In genomic region chr18:35290070-35290735, GRCh38 we compare ENCODE assay signal across 8 cellular contexts. TPM values are rescaled to one million over a fixed set of nuclear protein-coding genes. Genes with fewer than 3 reads are reported as not detected.
DNase-seq lines count a peak whose midpoint lies in the region; ATAC-seq, FAIRE-seq and TF ChIP-seq lines count a peak whose summit lies in the region.

Gene ZSCAN30, minus strand, starts transcription at chr18:35290229. Its CDS starts 25,877 bp downstream, at chr18:35264352.

- H3K27me3 ChIP-seq in endodermal cell (ENCODE audit: control insufficient read depth, insufficient read depth, low read length, poor library complexity, severe bottlenecking), result no peaks in the 10 kb centered on the region

- H3K27me3 Mint-ChIP-seq in activated CD8-positive, alpha-beta memory T cell treated with anti-CD3 and anti-CD28 coated beads, Interleukin-2, amount 10 ng/mL, durations not matched to agents 7 days and 5 days, result no peaks in the 10 kb centered on the region
- H3K27me3 Mint-ChIP-seq in endodermal cell (ENCODE audit: insufficient read depth), result no peaks in the 10 kb centered on the region

- H3K4me1 ChIP-seq in endodermal cell (ENCODE audit: control insufficient read depth, insufficient read depth, low read length), result no peaks in the 10 kb centered on the region

- H3K9me3 ChIP-seq in endodermal cell (ENCODE audit: control insufficient read depth, low read length), result peaks cover 36% of the 10 kb centered on the region

- peak within 1 kb of the TSS; percentile 72 for H3K27ac ChIP-seq in endodermal cell (ENCODE audit: low read depth, low read length)

- ATAC-seq in GM21367 (IDR thresholded peaks at IDR 0.05; ENCODE audit: unreplicated experiment), result peak; percentile 84
- peak; percentile 99 for ATAC-seq in activated CD8-positive, alpha-beta memory T cell treated with anti-CD3 and anti-CD28 coated beads, Interleukin-2, amount 10 ng/mL, durations not matched to agents 7 days and 5 days

- 0% methylated on average over 35 to 41 of the region's 41 CpGs for WGBS in endodermal cell (ENCODE audit: insufficient coverage in 1 of 2, insufficient read length in 1 of 2), 2 experiments

- peak within 1 kb of the TSS; percentile 99 for H3K4me3 ChIP-seq in endodermal cell (ENCODE audit: low read length)

- no peak for FAIRE-seq in HTR-8/SVneo (lab: Jason Lieb, UNC)

- peak within 1 kb of the TSS; percentile 99 for H3K4me3 Mint-ChIP-seq in activated CD8-positive, alpha-beta memory T cell treated with anti-CD3 and anti-CD28 coated beads, Interleukin-2, amount 10 ng/mL, durations not matched to agents 7 days and 5 days
- peak within 1 kb of the TSS; percentile 97 for H3K4me3 Mint-ChIP-seq in endodermal cell

- CTCF ChIA-PET in activated CD8-positive, alpha-beta memory T cell treated with anti-CD3 and anti-CD28 coated beads, Interleukin-2, amount 10 ng/mL, durations not matched to agents 7 days and 5 days (lab: Charles Lee), result interaction anchor here (0.6 to 2.3 kb wide), 8 partner anchors 10 to 192 kb away, joined by 3 to 10 read pairs (median 3); partner anchors contain the start of genes ZNF24 and ZNF397

- peaks cover 28% of the 10 kb centered on the region for H3K36me3 ChIP-seq in endodermal cell (ENCODE audit: control insufficient read depth, insufficient read depth, low read length)

- H3K4me1 Mint-ChIP-seq in activated CD8-positive, alpha-beta memory T cell treated with anti-CD3 and anti-CD28 coated beads, Interleukin-2, amount 10 ng/mL, durations not matched to agents 7 days and 5 days, result peaks cover 38% of the 10 kb centered on the region
- peaks cover 10% of the 10 kb centered on the region for H3K4me1 Mint-ChIP-seq in endodermal cell

- H3K27ac Mint-ChIP-seq in activated CD8-positive, alpha-beta memory T cell treated with anti-CD3 and anti-CD28 coated beads, Interleukin-2, amount 10 ng/mL, durations not matched to agents 7 days and 5 days, result peak within 1 kb of the TSS; percentile 94
- peak within 1 kb of the TSS; percentile 98 for H3K27ac Mint-ChIP-seq in endodermal cell

- peaks cover 14% of the 10 kb centered on the region for H3K9me3 Mint-ChIP-seq in activated CD8-positive, alpha-beta memory T cell treated with anti-CD3 and anti-CD28 coated beads, Interleukin-2, amount 10 ng/mL, durations not matched to agents 7 days and 5 days (ENCODE audit: low read depth)
- peaks cover 37% of the 10 kb centered on the region for H3K9me3 Mint-ChIP-seq in endodermal cell

- TF ChIP-seq CTCF in endodermal cell (conservative IDR thresholded peaks at IDR 0.05), result no peak

- DNase-seq in COLO829 (ENCODE audit: low spot score) (peak; percentile 97), HTR-8/SVneo (ENCODE audit: insufficient read length, low spot score) (peak; percentile 72), NOMO-1 treated with dmso at 0.1 percent for 144 hours (lab: John Stamatoyannopoulos, UW; ENCODE audit: unreplicated experiment) (peak; percentile 91), endodermal cell (peak; percentile 99), mesenteric fat pad (ENCODE audit: low spot score) (peak; percentile 98)
- DNase-seq in activated CD8-positive, alpha-beta memory T cell treated with anti-CD3 and anti-CD28 coated beads, Interleukin-2, amount 10 ng/mL, durations not matched to agents 7 days and 5 days, result peak; percentile 97
- peak; percentile 93 for DNase-seq in stimulated activated CD8-positive, alpha-beta memory T cell treated with anti-CD3 and anti-CD28 coated beads, Interleukin-15, amount 100 ng/mL, for 24 hours (ENCODE audit: low read depth)

- peak within 1 kb of the TSS; percentile 89 for H3K9ac ChIP-seq in endodermal cell (ENCODE audit: extremely low read depth, low read length, poor library complexity, severe bottlenecking)

- peaks cover 68% of the 10 kb centered on the region for H3K36me3 Mint-ChIP-seq in activated CD8-positive, alpha-beta memory T cell treated with anti-CD3 and anti-CD28 coated beads, Interleukin-2, amount 10 ng/mL, durations not matched to agents 7 days and 5 days
- H3K36me3 Mint-ChIP-seq in endodermal cell (ENCODE audit: low read depth), result peaks cover 54% of the 10 kb centered on the region

RNA-seq across cellular contexts. Expression of gene ZSCAN30, which starts in this region (rescaled TPM):
- total RNA-seq in activated CD8-positive, alpha-beta memory T cell treated with anti-CD3 and anti-CD28 coated beads, Interleukin-2, amount 10 ng/mL, durations not matched to agents 7 days and 5 days, result 10 to 100 TPM; 12.9 to 18.1 TPM
- total RNA-seq in endodermal cell (10 to 100 TPM; 20.1 to 29.6 TPM), mesenteric fat pad (13.2 TPM)
- 14.9 TPM for polyA plus RNA-seq in endodermal cell (2013, experiment 1 of 2)
- 13.5 TPM for polyA plus RNA-seq in endodermal cell (2013, experiment 2 of 2)

Comparison
In these comparisons a context has a peak if more than half of its experiments do, and no peak if none do; other contexts are left out.
1. Peak in every context shown above with its lines: DNase-seq, ATAC-seq, H3K4me3 ChIP-seq and H3K27ac ChIP-seq.